Comparison of ENCODE assay signal across 17 cellular contexts in genomic region chr1:19385236-19385635, GRCh38.
DNase-seq lines count a peak whose midpoint lies in the region; ATAC-seq, FAIRE-seq and TF ChIP-seq lines count a peak whose summit lies in the region.
"Had no signal": no experiment of that assay in that cellular context is flagged by ENCODE, and none has a peak within 500 bp of the region (broad histone marks: within the 10 kb centered on the region; RNA-seq: fewer than 3 reads in every experiment).

No MANE protein-coding gene starts in this region.

- FAIRE-seq in astrocyte (lab: Jason Lieb, UNC) (no peak), RCC 7860 (lab: Jason Lieb, UNC) (no peak)
- FAIRE-seq: GM19239 had no signal

- in situ Hi-C loops in KBM-7 (cut with MboI; ENCODE audit: low pct_unique_long_range_greater_than_20kb, low sequenced_read_pairs): no loop called here

- no peak overlapping the region for H3K9ac ChIP-seq in astrocyte (ENCODE audit: low read length)
- no peak overlapping the region for H3K9ac ChIP-seq in stomach smooth muscle (ENCODE audit: low read length in 2 of 2)
- H3K9ac ChIP-seq: BLaER1 had no signal

- H3K27ac Mint-ChIP-seq in CD4-positive, alpha-beta memory T cell: peak overlapping the region in 6 of 7 donors; percentile 9 to 58 (median 46)
- peak overlapping the region; percentile 53 for H3K27ac Mint-ChIP-seq in astrocyte (ENCODE audit: unreplicated experiment)
- peak overlapping the region; percentile 94 for H3K27ac Mint-ChIP-seq in mesothelial cell of epicardium
- H3K27ac Mint-ChIP-seq: activated CD8-positive, alpha-beta memory T cell treated with anti-CD3 and anti-CD28 coated beads, Interleukin-2, amount 10 ng/mL, durations not matched to agents 7 days and 5 days had no signal

- peaks cover 15 to 45% of the 10 kb centered on the region in 2 donors for H3K36me3 Mint-ChIP-seq in CD4-positive, alpha-beta memory T cell
- H3K36me3 Mint-ChIP-seq in astrocyte (ENCODE audit: low read depth, unreplicated experiment) (peaks cover 15% of the 10 kb centered on the region), mesothelial cell of epicardium (peaks cover 13% of the 10 kb centered on the region)

- no peaks in the 10 kb centered on the region for H3K9me3 Mint-ChIP-seq in CD4-positive, alpha-beta memory T cell
- no peaks in the 10 kb centered on the region for H3K9me3 Mint-ChIP-seq in astrocyte (ENCODE audit: unreplicated experiment)
- H3K9me3 Mint-ChIP-seq in mesothelial cell of epicardium: no peaks in the 10 kb centered on the region

- H2AFZ ChIP-seq in astrocyte (ENCODE audit: low read depth, low read length): no peak overlapping the region

- H3K27ac ChIP-seq in CD4-positive, alpha-beta memory T cell (ENCODE audit: low read depth, low read length): no peak overlapping the region
- H3K27ac ChIP-seq in astrocyte (ENCODE audit: low read depth, low read length): no peak overlapping the region
- peak overlapping the region; percentile 58 for H3K27ac ChIP-seq in stomach smooth muscle (ENCODE audit: low read length)
- H3K27ac ChIP-seq: BLaER1 had no signal

- H3K36me3 ChIP-seq in CD4-positive, alpha-beta memory T cell (ENCODE audit: insufficient read depth, low read length): peaks cover 41% of the 10 kb centered on the region
- peaks cover 12% of the 10 kb centered on the region for H3K36me3 ChIP-seq in astrocyte (ENCODE audit: insufficient read depth, low read length)
- peaks cover 12 to 18% of the 10 kb centered on the region in 2 donors for H3K36me3 ChIP-seq in stomach smooth muscle (ENCODE audit: control insufficient read depth in 2 of 2, insufficient read depth in 2 of 2, low read length in 2 of 2)

- no peaks in the 10 kb centered on the region for H3K27me3 Mint-ChIP-seq in CD4-positive, alpha-beta memory T cell
- H3K27me3 Mint-ChIP-seq in astrocyte (ENCODE audit: low read depth, unreplicated experiment): no peaks in the 10 kb centered on the region
- H3K27me3 Mint-ChIP-seq in mesothelial cell of epicardium (ENCODE audit: low read depth): no peaks in the 10 kb centered on the region
- H3K27me3 Mint-ChIP-seq: activated CD8-positive, alpha-beta memory T cell treated with anti-CD3 and anti-CD28 coated beads, Interleukin-2, amount 10 ng/mL, durations not matched to agents 7 days and 5 days had no signal

- ATAC-seq in HG02763 (IDR thresholded peaks at IDR 0.05; ENCODE audit: unreplicated experiment): no peak
- ATAC-seq: activated CD8-positive, alpha-beta memory T cell treated with anti-CD3 and anti-CD28 coated beads, Interleukin-2, amount 10 ng/mL, durations not matched to agents 7 days and 5 days had no signal

- peak overlapping the region; percentile 59 for H3K4me2 ChIP-seq in astrocyte (ENCODE audit: low read length)
- H3K4me2 ChIP-seq: BLaER1 had no signal

- H3K4me3 ChIP-seq in CD4-positive, alpha-beta memory T cell (ENCODE audit: low read length in 2 of 2): no peak overlapping the region
- H3K4me3 ChIP-seq in astrocyte (ENCODE audit: insufficient read depth, low read depth, low read length) (no peak overlapping the region), stomach smooth muscle (ENCODE audit: low read length in 2 of 2) (no peak overlapping the region)
- H3K4me3 ChIP-seq: adrenal gland, BLaER1, dorsolateral prefrontal cortex, spleen had no signal

- peaks cover 37 to 72% (median 45%) of the 10 kb centered on the region in 4 donors for H3K4me1 Mint-ChIP-seq in CD4-positive, alpha-beta memory T cell
- H3K4me1 Mint-ChIP-seq in astrocyte (ENCODE audit: low read depth, unreplicated experiment) (peaks cover 28% of the 10 kb centered on the region), mesothelial cell of epicardium (peaks cover 46% of the 10 kb centered on the region)

- H3K79me2 ChIP-seq in astrocyte (ENCODE audit: insufficient read depth, low read length): peaks cover 85% of the 10 kb centered on the region

- TF ChIP-seq CTCF in astrocyte (IDR thresholded peaks at IDR 0.05; ENCODE audit: insufficient read depth, low read depth, low read length) (no peak), mesothelial cell of epicardium (IDR thresholded peaks at IDR 0.05; ENCODE audit: unreplicated experiment) (no peak)

- no peaks in the 10 kb centered on the region for H3K9me3 ChIP-seq in CD4-positive, alpha-beta memory T cell (ENCODE audit: control insufficient read depth in 1 of 2, low read length in 2 of 2)
- H3K9me3 ChIP-seq in astrocyte (ENCODE audit: insufficient read depth, low read depth, low read length): no peaks in the 10 kb centered on the region
- H3K9me3 ChIP-seq in stomach smooth muscle (ENCODE audit: control insufficient read depth in 2 of 2, low read length in 2 of 2): no peaks in the 10 kb centered on the region
- H3K9me3 ChIP-seq: adrenal gland, BLaER1, spleen had no signal

- intact Hi-C loops in CD4-positive, alpha-beta memory T cell (cut with micrococcal nuclease): no loop called here

- peaks cover 93% of the 10 kb centered on the region for H4K20me1 ChIP-seq in astrocyte (ENCODE audit: insufficient read depth, low read length)

- H3K4me1 ChIP-seq in CD4-positive, alpha-beta memory T cell (ENCODE audit: insufficient read depth, low read length): peaks cover 33% of the 10 kb centered on the region
- peaks cover 24% of the 10 kb centered on the region for H3K4me1 ChIP-seq in astrocyte (ENCODE audit: insufficient read depth, low read length)
- H3K4me1 ChIP-seq in stomach smooth muscle (ENCODE audit: control insufficient read depth, insufficient read depth, low read length): peaks cover 47% of the 10 kb centered on the region

- no peak for DNase-seq in CD4-positive, alpha-beta memory T cell
- DNase-seq in astrocyte (ENCODE audit: low read depth) (no peak), mesothelial cell of epicardium (ENCODE audit: low spot score in 2 of 2, unreplicated experiment in 2 of 2) (no peak), HPDE6-E6E7 (ENCODE audit: extremely low spot score) (no peak), KBM-7 (no peak), RCC 7860 (ENCODE audit: low spot score) (no peak)
- DNase-seq: activated CD8-positive, alpha-beta memory T cell treated with anti-CD3 and anti-CD28 coated beads, Interleukin-2, amount 10 ng/mL, durations not matched to agents 7 days and 5 days; dorsolateral prefrontal cortex; foreskin melanocyte; islet precursor cell; NCI-H2081; spleen had no signal

- POLR2A ChIA-PET in CD4-positive, alpha-beta memory T cell (lab: Charles Lee; ENCODE audit: partially characterized antibody): interaction anchor here (0.9 kb wide), 1 partner anchor 91 kb away, joined by 3 read pairs; no protein-coding TSS in a partner anchor

- CTCF ChIA-PET in CD4-positive, alpha-beta memory T cell (lab: Charles Lee; ENCODE audit: partially characterized antibody): no interaction called here

- H3K4me3 Mint-ChIP-seq in CD4-positive, alpha-beta memory T cell: no peak overlapping the region
- H3K4me3 Mint-ChIP-seq in astrocyte (ENCODE audit: unreplicated experiment): peak overlapping the region; percentile 7
- H3K4me3 Mint-ChIP-seq in mesothelial cell of epicardium: no peak overlapping the region
- H3K4me3 Mint-ChIP-seq: activated CD8-positive, alpha-beta memory T cell treated with anti-CD3 and anti-CD28 coated beads, Interleukin-2, amount 10 ng/mL, durations not matched to agents 7 days and 5 days had no signal

- H3K27me3 ChIP-seq in CD4-positive, alpha-beta memory T cell (ENCODE audit: insufficient read depth, low read length): no peaks in the 10 kb centered on the region
- H3K27me3 ChIP-seq in astrocyte (ENCODE audit: insufficient read depth, low read length): no peaks in the 10 kb centered on the region
- no peaks in the 10 kb centered on the region for H3K27me3 ChIP-seq in stomach smooth muscle (ENCODE audit: control insufficient read depth in 1 of 2, insufficient read depth in 2 of 2, low read length in 2 of 2)
- H3K27me3 ChIP-seq: adrenal gland, BLaER1, dorsolateral prefrontal cortex, spleen had no signal
